ENCODE assay signal across 29 cellular contexts in the genomic region with DNA sequence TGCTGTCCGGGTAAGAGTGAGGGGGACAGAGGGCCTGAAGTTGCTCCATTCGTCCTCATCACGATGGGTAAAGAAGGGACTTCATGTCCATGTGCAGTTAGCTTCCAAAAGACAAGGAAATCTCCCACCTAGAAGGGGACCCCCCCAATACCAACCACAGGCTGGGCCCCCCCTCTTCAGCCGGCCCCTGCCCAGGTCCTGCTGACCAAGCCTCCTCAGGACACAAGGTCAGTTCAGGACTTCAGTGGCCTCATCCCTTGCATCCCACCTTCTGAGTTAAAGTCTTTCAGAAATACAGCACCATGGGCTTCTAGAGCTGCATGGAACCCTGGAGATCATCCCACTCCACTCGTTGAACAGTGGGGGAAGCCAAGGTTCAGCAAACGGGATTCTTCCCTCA.
"Had no signal": no experiment of that assay in that cellular context is flagged by ENCODE, and none has a peak within 500 bp of the region (broad histone marks: within the 10 kb centered on the region; RNA-seq: fewer than 3 reads in every experiment).

No MANE protein-coding gene starts in this region.

- H3K9me3 ChIP-seq: neutrophil, ovary, psoas muscle, right lobe of liver, sigmoid colon, stomach, thoracic aorta, thyroid gland, upper lobe of left lung, vagina had no signal

- H3K27ac Mint-ChIP-seq: naive thymus-derived CD8-positive, alpha-beta T cell; natural killer cell treated with Interleukin-12 subunit alpha and Interleukin-12 subunit beta and Interleukin-15 and Interleukin-18, amount 100 ng/mL, for 72 hours; nephron progenitor cell; progenitor cell of endocrine pancreas; stimulated activated effector memory CD8-positive, alpha-beta T cell treated with anti-CD3 and anti-CD28 coated beads, Interleukin-12 subunit alpha, Interleukin-12 subunit beta, amount 100 ng/mL, for 72 hours; stimulated activated naive B cell treated with anti-CD40 and anti-IgM and Interleukin-4, amounts not matched to agents 10 μg/mL and 1 μg/mL and 100 μg/mL, for 72 hours; stimulated activated naive CD8-positive, alpha-beta T cell treated with anti-CD3 and anti-CD28 coated beads, Interleukin-15, Interleukin-2, amounts not matched to agents 100 ng/mL and 50 ng/mL, for 24 hours had no signal

- H3K27ac ChIP-seq: neutrophil, ovary, parathyroid adenoma, psoas muscle, right lobe of liver, sigmoid colon, stomach, thoracic aorta, thyroid gland, upper lobe of left lung, vagina had no signal

- H2AFZ ChIP-seq: parathyroid adenoma had no signal

- H3K4me3 Mint-ChIP-seq: naive thymus-derived CD8-positive, alpha-beta T cell; natural killer cell treated with Interleukin-12 subunit alpha and Interleukin-12 subunit beta and Interleukin-15 and Interleukin-18, amount 100 ng/mL, for 72 hours; nephron progenitor cell; neural crest cell; stimulated activated effector memory CD8-positive, alpha-beta T cell treated with anti-CD3 and anti-CD28 coated beads, Interleukin-12 subunit alpha, Interleukin-12 subunit beta, amount 100 ng/mL, for 72 hours; stimulated activated naive B cell treated with anti-CD40 and anti-IgM and Interleukin-4, amounts not matched to agents 10 μg/mL and 1 μg/mL and 100 μg/mL, for 72 hours; stimulated activated naive CD8-positive, alpha-beta T cell treated with anti-CD3 and anti-CD28 coated beads, Interleukin-15, Interleukin-2, amounts not matched to agents 100 ng/mL and 50 ng/mL, for 24 hours had no signal

- H3K27me3 ChIP-seq: neutrophil, ovary, right lobe of liver, sigmoid colon, thyroid gland, upper lobe of left lung, vagina had no signal

- H3K9ac ChIP-seq: parathyroid adenoma had no signal

- FAIRE-seq: small intestine, urothelium cell line had no signal

- H3K79me2 ChIP-seq: parathyroid adenoma had no signal

- H3K4me1 Mint-ChIP-seq: naive thymus-derived CD8-positive, alpha-beta T cell; neural crest cell; stimulated activated effector memory CD8-positive, alpha-beta T cell treated with anti-CD3 and anti-CD28 coated beads, Interleukin-12 subunit alpha, Interleukin-12 subunit beta, amount 100 ng/mL, for 72 hours; stimulated activated naive B cell treated with anti-CD40 and anti-IgM and Interleukin-4, amounts not matched to agents 10 μg/mL and 1 μg/mL and 100 μg/mL, for 72 hours had no signal

- H3K4me1 ChIP-seq: parathyroid adenoma, psoas muscle, right lobe of liver, sigmoid colon, stomach, thyroid gland, upper lobe of left lung, vagina had no signal

- H3K4me3 ChIP-seq: ovary, psoas muscle, right lobe of liver, sigmoid colon, stomach, thoracic aorta, thyroid gland, upper lobe of left lung, vagina had no signal

- H3K27me3 Mint-ChIP-seq: stimulated activated naive B cell treated with anti-CD40 and anti-IgM and Interleukin-4, amounts not matched to agents 10 μg/mL and 1 μg/mL and 100 μg/mL, for 72 hours had no signal

- H3K9me3 Mint-ChIP-seq: natural killer cell treated with Interleukin-12 subunit alpha and Interleukin-12 subunit beta and Interleukin-15 and Interleukin-18, amount 100 ng/mL, for 72 hours; nephron progenitor cell; neural crest cell; stimulated activated naive CD8-positive, alpha-beta T cell treated with anti-CD3 and anti-CD28 coated beads, Interleukin-15, Interleukin-2, amounts not matched to agents 100 ng/mL and 50 ng/mL, for 24 hours had no signal

- H3K36me3 Mint-ChIP-seq: naive thymus-derived CD8-positive, alpha-beta T cell; natural killer cell treated with Interleukin-12 subunit alpha and Interleukin-12 subunit beta and Interleukin-15 and Interleukin-18, amount 100 ng/mL, for 72 hours; stimulated activated effector memory CD8-positive, alpha-beta T cell treated with anti-CD3 and anti-CD28 coated beads, Interleukin-12 subunit alpha, Interleukin-12 subunit beta, amount 100 ng/mL, for 72 hours; stimulated activated naive B cell treated with anti-CD40 and anti-IgM and Interleukin-4, amounts not matched to agents 10 μg/mL and 1 μg/mL and 100 μg/mL, for 72 hours had no signal

- DNase-seq: naive thymus-derived CD8-positive, alpha-beta T cell; nephron progenitor cell; nucleus accumbens; ovary; psoas muscle; right cardiac atrium; right lobe of liver; sigmoid colon; small intestine; stimulated activated CD4-positive, alpha-beta T cell treated with anti-CD3 and anti-CD28 coated beads, Interleukin-15, amount 100 ng/mL, for 24 hours; stimulated activated CD4-positive, alpha-beta T cell treated with anti-CD3 and anti-CD28 coated beads, Interleukin-2, amount 100 ng/mL, for 24 hours; stimulated activated CD4-positive, alpha-beta T cell treated with anti-CD3 and anti-CD28 coated beads, Interleukin-2, amount 100 ng/mL, for 48 hours; stimulated activated CD4-positive, alpha-beta T cell treated with anti-CD3 and anti-CD28 coated beads, Interleukin-4, amount 100 ng/mL, for 24 hours; stimulated activated naive B cell treated with anti-CD40 and anti-IgM and Interleukin-4, amounts not matched to agents 10 μg/mL and 1 μg/mL and 100 μg/mL, for 72 hours; stimulated activated naive CD4-positive, alpha-beta T cell treated with Interleukin-2 at 50 U/mL for 16 hours; stomach; thyroid gland; trophoblast cell; upper lobe of left lung had no signal

- H3K36me3 ChIP-seq: neutrophil, ovary, right lobe of liver, sigmoid colon, stomach, thoracic aorta, thyroid gland, upper lobe of left lung, vagina had no signal

- ATAC-seq: naive thymus-derived CD8-positive, alpha-beta T cell; natural killer cell treated with Interleukin-12 subunit alpha and Interleukin-12 subunit beta and Interleukin-15 and Interleukin-18, amount 100 ng/mL, for 72 hours; psoas muscle; right cardiac atrium; right lobe of liver; stimulated activated effector memory CD8-positive, alpha-beta T cell treated with anti-CD3 and anti-CD28 coated beads, Interleukin-12 subunit alpha, Interleukin-12 subunit beta, amount 100 ng/mL, for 72 hours; stimulated activated naive B cell treated with anti-CD40 and anti-IgM and Interleukin-4, amounts not matched to agents 10 μg/mL and 1 μg/mL and 100 μg/mL, for 72 hours had no signal
